ENCODE assay signal across 27 cellular contexts in the genomic region with DNA sequence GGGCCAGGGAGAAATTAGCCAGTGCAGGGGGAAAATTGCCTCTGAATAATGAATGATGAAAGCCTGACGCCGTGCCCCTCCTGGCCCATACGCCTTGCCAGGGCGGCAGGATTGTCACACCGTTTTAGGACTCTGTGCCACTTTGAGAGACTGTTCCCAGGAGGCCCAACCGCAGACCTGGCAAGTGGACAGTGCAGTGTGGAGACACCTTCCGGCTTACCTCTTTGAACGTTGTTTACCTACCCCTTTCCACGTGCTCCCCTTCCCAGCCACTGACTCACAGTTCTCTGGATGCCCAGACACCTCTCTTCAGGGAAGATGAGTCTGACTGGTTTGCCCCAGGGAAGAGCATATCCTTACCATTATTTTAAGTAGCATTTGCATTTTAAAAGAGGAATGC.
DNase-seq lines count a peak whose midpoint lies in the region; ATAC-seq and TF ChIP-seq lines count a peak whose summit lies in the region.
"Had no signal": no experiment of that assay in that cellular context is flagged by ENCODE, and none has a peak within 500 bp of the region (broad histone marks: within the 10 kb centered on the region; RNA-seq: fewer than 3 reads in every experiment).

No MANE protein-coding gene starts in this region.

- no peak overlapping the region for H3K56ac ChIP-seq in mesendoderm (ENCODE audit: low read length)

- CTCF ChIA-PET in RWPE1 (lab: Yijun Ruan, JAX) = no interaction called here

- no peaks in the 10 kb centered on the region for H3K36me3 ChIP-seq in mesendoderm (ENCODE audit: control insufficient read depth, insufficient read depth, low read length)
- H3K36me3 ChIP-seq: BLaER1, thoracic aorta had no signal

- H3K4me3 ChIP-seq in mesendoderm (ENCODE audit: low read length) = no peak overlapping the region
- H3K4me3 ChIP-seq: BLaER1, heart left ventricle, K562, thoracic aorta had no signal

- H3K4ac ChIP-seq in mesendoderm (ENCODE audit: low read depth, low read length) = no peak overlapping the region

- no peak overlapping the region for H3K27ac Mint-ChIP-seq in immature natural killer cell
- H3K27ac Mint-ChIP-seq: activated CD4-positive, alpha-beta memory T cell treated with anti-CD3 and anti-CD28 coated beads, Interleukin-2, amount 10 ng/mL, durations not matched to agents 7 days and 5 days; activated naive CD8-positive, alpha-beta T cell treated with anti-CD3 and anti-CD28 coated beads, Interleukin-2, amount 10 ng/mL, durations not matched to agents 7 days and 5 days; naive thymus-derived CD4-positive, alpha-beta T cell; T-cell had no signal

- no peak overlapping the region for H3K9ac ChIP-seq in mesendoderm (ENCODE audit: low read length)
- H3K9ac ChIP-seq: BLaER1 had no signal

- H3K27me3 ChIP-seq in mesendoderm (ENCODE audit: insufficient read depth, low read length, poor library complexity) = no peaks in the 10 kb centered on the region
- H3K27me3 ChIP-seq: BLaER1, heart left ventricle had no signal

- peaks cover 2 to 13% (median 12%) of the 10 kb centered on the region in 3 donors for H3K27me3 Mint-ChIP-seq in immature natural killer cell (ENCODE audit: low read depth in 3 of 3)

- no peak overlapping the region for H3K23ac ChIP-seq in mesendoderm (ENCODE audit: low read length)

- H3K4me1 Mint-ChIP-seq in immature natural killer cell = no peaks in the 10 kb centered on the region
- H3K4me1 Mint-ChIP-seq: activated CD4-positive, alpha-beta memory T cell treated with anti-CD3 and anti-CD28 coated beads, Interleukin-2, amount 10 ng/mL, durations not matched to agents 7 days and 5 days; central memory CD8-positive, alpha-beta T cell; T-cell had no signal

- POLR2A ChIA-PET in RWPE1 (lab: Yijun Ruan, JAX; ENCODE audit: low non-redundant PET) = no interaction called here

- no peak for ATAC-seq in GM21737 (IDR thresholded peaks at IDR 0.05; ENCODE audit: unreplicated experiment)
- ATAC-seq: heart left ventricle; K562; left lobe of liver; naive thymus-derived CD4-positive, alpha-beta T cell; right cardiac atrium; T-cell had no signal

- WGBS in mesendoderm (ENCODE audit: extremely low coverage, insufficient coverage, low lambda C conversion rate) = no CpG with 5 or more reads among the region's 9 CpGs

- no peaks in the 10 kb centered on the region for H3K79me2 ChIP-seq in mesendoderm (ENCODE audit: control insufficient read depth, insufficient read depth, low read length)

- no peak overlapping the region for H2BK15ac ChIP-seq in mesendoderm (replicated peaks; ENCODE audit: low read depth)

- H3K4me2 ChIP-seq in mesendoderm (ENCODE audit: low read length) = no peak overlapping the region
- H3K4me2 ChIP-seq: BLaER1 had no signal

- H3K18ac ChIP-seq in mesendoderm (ENCODE audit: low read length) = no peak overlapping the region

- no peak overlapping the region for H4K8ac ChIP-seq in mesendoderm (ENCODE audit: low read depth, low read length)

- peaks cover 0 to 6% (median 3%) of the 10 kb centered on the region in 6 donors for H3K9me3 Mint-ChIP-seq in immature natural killer cell

- no peak overlapping the region for H2AK5ac ChIP-seq in mesendoderm (ENCODE audit: low read length)

- H3K4me3 Mint-ChIP-seq in immature natural killer cell = no peak overlapping the region
- H3K4me3 Mint-ChIP-seq: activated CD4-positive, alpha-beta memory T cell treated with anti-CD3 and anti-CD28 coated beads, Interleukin-2, amount 10 ng/mL, durations not matched to agents 7 days and 5 days; activated naive CD8-positive, alpha-beta T cell treated with anti-CD3 and anti-CD28 coated beads, Interleukin-2, amount 10 ng/mL, durations not matched to agents 7 days and 5 days; central memory CD8-positive, alpha-beta T cell; naive thymus-derived CD4-positive, alpha-beta T cell; T-cell had no signal

- H3K79me1 ChIP-seq in mesendoderm (ENCODE audit: low read length) = no peaks in the 10 kb centered on the region

- H3K36me3 Mint-ChIP-seq in immature natural killer cell = peaks cover 0 to 4% (median 0%) of the 10 kb centered on the region in 3 donors
- H3K36me3 Mint-ChIP-seq: activated naive CD8-positive, alpha-beta T cell treated with anti-CD3 and anti-CD28 coated beads, Interleukin-2, amount 10 ng/mL, durations not matched to agents 7 days and 5 days; T-cell had no signal

- H3K27ac ChIP-seq in RWPE1 (no peak overlapping the region; the same call in 1 of the 2 replicates), mesendoderm (ENCODE audit: low read depth, low read length) (no peak overlapping the region)
- H3K27ac ChIP-seq: BLaER1, heart left ventricle, thoracic aorta had no signal

- DNase-seq in COLO668 (lab: John Stamatoyannopoulos, UW; ENCODE audit: unreplicated experiment) = peak; percentile 53
- peak; percentile 5 for DNase-seq in HT-29 (ENCODE audit: low spot score)
- peak; percentile 78 for DNase-seq in RWPE1 (ENCODE audit: low spot score)
- DNase-seq in mesendoderm = peak; percentile 27
- no peak for DNase-seq in activated T-cell treated with anti-CD3 and anti-CD28 coated beads, Interleukin-2, amount 50 U/mL, for 1 hour
- DNase-seq in immature natural killer cell = no peak
- no peak for DNase-seq in kidney glomerular epithelial cell (lab: John Stamatoyannopoulos, UW)
- DNase-seq: activated CD4-positive, alpha-beta memory T cell treated with anti-CD3 and anti-CD28 coated beads, Interleukin-2, amount 10 ng/mL, durations not matched to agents 7 days and 5 days; activated CD4-positive, CD25-positive, alpha-beta regulatory T cell treated with anti-CD3 and anti-CD28 coated beads, Interleukin-2, amount 50 U/mL, for 72 hours; activated effector memory CD4-positive, alpha-beta T cell treated with Interleukin-2 at 50 U/mL for 16 hours; activated naive CD8-positive, alpha-beta T cell treated with anti-CD3 and anti-CD28 coated beads, Interleukin-2, amount 10 ng/mL, durations not matched to agents 7 days and 5 days; heart left ventricle; MM.1S; naive thymus-derived CD4-positive, alpha-beta T cell; NCI-H1436; NCI-H524; right cardiac atrium; stimulated activated CD4-positive, alpha-beta T cell treated with anti-CD3 and anti-CD28 coated beads, Interleukin-12 subunit alpha, Interleukin-12 subunit beta, amount 100 ng/mL, for 4 hours; stimulated activated CD4-positive, alpha-beta T cell treated with anti-CD3 and anti-CD28 coated beads, Interleukin-4, amount 100 ng/mL, for 4 hours; stimulated activated naive CD4-positive, alpha-beta T cell treated with Interleukin-2 at 50 U/mL for 16 hours; T-cell had no signal

- H4K5ac ChIP-seq in mesendoderm (ENCODE audit: low read length) = no peak overlapping the region

- TF ChIP-seq CTCF in RWPE1 (conservative IDR thresholded peaks at IDR 0.05; ENCODE audit: low read depth) = no peak

- no peak overlapping the region for H2BK120ac ChIP-seq in mesendoderm (ENCODE audit: low read depth, low read length)

- peaks cover 3% of the 10 kb centered on the region for H3K4me1 ChIP-seq in mesendoderm (ENCODE audit: control insufficient read depth, low read depth, low read length)
- H3K4me1 ChIP-seq: BLaER1 had no signal

- no peak overlapping the region for H2BK5ac ChIP-seq in mesendoderm (ENCODE audit: low read length)

Comparison
In these comparisons a context has a peak if more than half of its experiments do, and no peak if none do; other contexts are left out.
1. DNase-seq: peak in COLO668 (single experiment), HT-29 (single experiment), RWPE1 (single experiment) and mesendoderm (single experiment); none in activated T-cell treated with anti-CD3 and anti-CD28 coated beads, Interleukin-2, amount 50 U/mL, for 1 hour (single experiment), immature natural killer cell (0 of 3) and kidney glomerular epithelial cell (single experiment).